Comparison of ENCODE assay signal across 8 cellular contexts in the genomic region with DNA sequence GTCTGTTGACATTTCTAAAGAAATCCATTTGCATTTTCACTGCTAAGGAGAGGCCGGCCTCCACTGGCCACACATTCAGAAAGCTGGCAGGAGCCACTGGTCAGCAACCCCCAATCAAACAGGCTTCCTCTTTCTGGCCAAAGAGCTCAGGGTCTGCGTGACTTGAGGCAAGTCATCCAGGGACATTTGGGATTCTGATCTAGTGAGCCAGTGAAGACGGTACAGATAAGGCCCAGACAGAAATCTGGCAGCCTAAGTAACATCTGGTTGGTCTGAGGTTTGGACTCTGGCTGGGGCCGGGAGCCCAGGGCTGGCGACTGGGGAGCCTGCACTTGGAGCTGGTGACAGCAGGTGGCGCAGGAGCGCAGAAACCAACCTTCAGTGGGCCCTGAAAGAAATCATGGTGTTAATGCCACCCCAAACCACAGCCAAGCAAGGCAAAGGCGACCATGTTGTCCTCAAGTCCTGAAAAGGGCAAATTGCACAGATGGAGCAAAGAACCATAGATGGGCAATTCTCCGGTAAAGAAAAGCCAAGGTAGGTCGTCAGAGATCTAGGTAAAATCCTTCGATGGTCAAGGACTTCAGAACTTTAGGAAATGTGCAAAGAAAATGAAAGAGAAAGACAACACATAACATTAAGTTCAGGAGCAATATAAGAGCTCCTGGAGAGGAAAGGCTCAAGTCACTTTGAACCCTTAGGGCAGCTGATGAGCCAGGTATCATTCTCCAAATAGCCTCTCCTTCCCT.
DNase-seq lines count a peak whose midpoint lies in the region; ATAC-seq and TF ChIP-seq lines count a peak whose summit lies in the region.

No MANE protein-coding gene starts in this region.

- no peak overlapping the region for H2BK20ac ChIP-seq in H9 (ENCODE audit: low read depth, low read length, poor library complexity, severe bottlenecking)

- H3K27me3 Mint-ChIP-seq in H9 (ENCODE audit: low read depth), result no peaks in the 10 kb centered on the region
- H3K27me3 Mint-ChIP-seq in activated CD4-positive, alpha-beta memory T cell treated with anti-CD3 and anti-CD28 coated beads, Interleukin-2, amount 10 ng/mL, durations not matched to agents 7 days and 5 days, result no peaks in the 10 kb centered on the region
- H3K27me3 Mint-ChIP-seq in neural progenitor cell (ENCODE audit: insufficient read depth, low read depth), result peaks cover 3% of the 10 kb centered on the region

- no peaks in the 10 kb centered on the region for H4K20me1 ChIP-seq in H9 (ENCODE audit: control insufficient read depth, insufficient read depth, insufficient read length)
- no peaks in the 10 kb centered on the region for H4K20me1 ChIP-seq in neural progenitor cell (ENCODE audit: low read depth)

- no peaks in the 10 kb centered on the region for H3K9me3 Mint-ChIP-seq in H9
- H3K9me3 Mint-ChIP-seq in activated CD4-positive, alpha-beta memory T cell treated with anti-CD3 and anti-CD28 coated beads, Interleukin-2, amount 10 ng/mL, durations not matched to agents 7 days and 5 days, result no peaks in the 10 kb centered on the region
- H3K9me3 Mint-ChIP-seq in neural progenitor cell, result no peaks in the 10 kb centered on the region

- peak overlapping the region; percentile 71 for H3K18ac ChIP-seq in H9 (ENCODE audit: insufficient read length, low read depth, low read length)

- H3K27me3 ChIP-seq in H9 (ENCODE audit: insufficient read depth, low read length) (no peaks in the 10 kb centered on the region), neural progenitor cell (no peaks in the 10 kb centered on the region)

- H3K4me3 ChIP-seq in foreskin fibroblast (ENCODE audit: low read depth in 1 of 2, low read length in 2 of 2) (no peak overlapping the region), neural progenitor cell (no peak overlapping the region)

- POLR2A ChIA-PET in activated CD4-positive, alpha-beta memory T cell treated with anti-CD3 and anti-CD28 coated beads, Interleukin-2, amount 10 ng/mL, durations not matched to agents 7 days and 5 days (lab: Charles Lee), result interaction anchor here (2.2 kb wide), 1 partner anchor 12 kb away, joined by 6 read pairs; no protein-coding TSS in a partner anchor

- no peak overlapping the region for H2BK120ac ChIP-seq in H9 (ENCODE audit: low read depth, low read length, poor library complexity, severe bottlenecking)

- H2BK15ac ChIP-seq in H9 (ENCODE audit: low read depth, low read length), result no peak overlapping the region

- no peaks in the 10 kb centered on the region for H3K23me2 ChIP-seq in H9 (ENCODE audit: insufficient read length, low read depth, low read length, poor library complexity, severe bottlenecking)

- H3K4me2 ChIP-seq in H9 (ENCODE audit: insufficient read depth, insufficient read length, low read length) (no peak overlapping the region), neural progenitor cell (no peak overlapping the region)

- H4K91ac ChIP-seq in H9 (ENCODE audit: insufficient read length, low read depth, low read length), result no peak overlapping the region

- H3K4ac ChIP-seq in H9 (ENCODE audit: low read depth, low read length), result no peak overlapping the region

- no peak overlapping the region for H3K23ac ChIP-seq in H9 (ENCODE audit: insufficient read length, low read depth, low read length)

- H3K79me1 ChIP-seq in H9 (ENCODE audit: insufficient read depth, low read depth, low read length, poor library complexity, severe bottlenecking), result no peaks in the 10 kb centered on the region

- H2AK5ac ChIP-seq in H9 (ENCODE audit: insufficient read length, low read length), result no peak overlapping the region

- no peak overlapping the region for H2BK5ac ChIP-seq in H9 (ENCODE audit: insufficient read length, low read length)

- H3K79me2 ChIP-seq in H9 (ENCODE audit: insufficient read depth, low read length), result no peaks in the 10 kb centered on the region
- H3K79me2 ChIP-seq in neural progenitor cell (ENCODE audit: low read depth), result no peaks in the 10 kb centered on the region

- ATAC-seq in GM21737 (IDR thresholded peaks at IDR 0.05; ENCODE audit: unreplicated experiment), result no peak

- peaks cover 34 to 38% of the 10 kb centered on the region in 2 experiments for H3K4me1 Mint-ChIP-seq in H9
- no peaks in the 10 kb centered on the region for H3K4me1 Mint-ChIP-seq in activated CD4-positive, alpha-beta memory T cell treated with anti-CD3 and anti-CD28 coated beads, Interleukin-2, amount 10 ng/mL, durations not matched to agents 7 days and 5 days
- H3K4me1 Mint-ChIP-seq in neural progenitor cell, result peaks cover 69% of the 10 kb centered on the region

- DNase-seq in NCI-H748 (lab: John Stamatoyannopoulos, UW; ENCODE audit: unreplicated experiment), result peak; percentile 10
- DNase-seq in NCI-H748 treated with DMSO at 0.1 percent for 48 hours (lab: John Stamatoyannopoulos, UW), result no peak
- peak; percentile 84 for DNase-seq in H9
- peak; percentile 54 for DNase-seq in NAMALWA (ENCODE audit: low spot score)
- peak; percentile 34 for DNase-seq in activated CD4-positive, alpha-beta memory T cell treated with anti-CD3 and anti-CD28 coated beads, Interleukin-2, amount 10 ng/mL, durations not matched to agents 7 days and 5 days
- peak; percentile 97 for DNase-seq in foreskin fibroblast
- peak; percentile 82 for DNase-seq in neural progenitor cell (ENCODE audit: low spot score)

- no peak overlapping the region for H3K9ac ChIP-seq in H9 (ENCODE audit: extremely low read depth, insufficient read length, low read length)
- H3K9ac ChIP-seq in neural progenitor cell, result no peak overlapping the region

- H3K9me3 ChIP-seq in H9 (ENCODE audit: control insufficient read depth, low read depth, low read length) (no peaks in the 10 kb centered on the region), neural progenitor cell (ENCODE audit: low read depth) (no peaks in the 10 kb centered on the region)

- no peaks in the 10 kb centered on the region for H3K36me3 ChIP-seq in neural progenitor cell

- TF ChIP-seq CTCF in H9 (conservative IDR thresholded peaks at IDR 0.05) (peak; percentile 91), foreskin fibroblast (IDR thresholded peaks at IDR 0.05; ENCODE audit: low read depth, low read length) (peak; percentile 95), neural progenitor cell (IDR thresholded peaks at IDR 0.05) (peak; percentile 93)

- CTCF ChIA-PET in activated CD4-positive, alpha-beta memory T cell treated with anti-CD3 and anti-CD28 coated beads, Interleukin-2, amount 10 ng/mL, durations not matched to agents 7 days and 5 days (lab: Charles Lee), result interaction anchor here (0.8 to 2.2 kb wide), 6 partner anchors 12 to 289 kb away, joined by 3 to 16 read pairs (median 4); no protein-coding TSS in a partner anchor

- peak overlapping the region; percentile 74; the same call in 1 of the 2 replicates for H3K14ac ChIP-seq in H9 (ENCODE audit: insufficient read depth, low read length)

- H3K4me1 ChIP-seq in H9 (ENCODE audit: insufficient read depth, low read length), result peaks cover 2% of the 10 kb centered on the region; the same call in 1 of the 2 replicates
- H3K4me1 ChIP-seq in neural progenitor cell, result peaks cover 5% of the 10 kb centered on the region

- no peak overlapping the region for H3T11ph ChIP-seq in H9 (ENCODE audit: low read length)

- no peak overlapping the region for H4K8ac ChIP-seq in H9 (replicated peaks; ENCODE audit: insufficient read length, low read depth, low read length)

- H3K27ac Mint-ChIP-seq in H9 (no peak overlapping the region; a peak in 1 of 7 replicates), neural progenitor cell (peak overlapping the region; percentile 13)
- H3K27ac Mint-ChIP-seq in activated CD4-positive, alpha-beta memory T cell treated with anti-CD3 and anti-CD28 coated beads, Interleukin-2, amount 10 ng/mL, durations not matched to agents 7 days and 5 days, result no peak overlapping the region

- H4K5ac ChIP-seq in H9 (ENCODE audit: insufficient read length, low read depth, low read length), result no peak overlapping the region

- no peaks in the 10 kb centered on the region for H3K36me3 Mint-ChIP-seq in H9 (ENCODE audit: insufficient read depth in 1 of 3, low read depth in 3 of 3)
- H3K36me3 Mint-ChIP-seq in activated CD4-positive, alpha-beta memory T cell treated with anti-CD3 and anti-CD28 coated beads, Interleukin-2, amount 10 ng/mL, durations not matched to agents 7 days and 5 days (ENCODE audit: low read depth), result no peaks in the 10 kb centered on the region
- H3K36me3 Mint-ChIP-seq in neural progenitor cell, result peaks cover 7% of the 10 kb centered on the region

- H2BK12ac ChIP-seq in H9 (ENCODE audit: insufficient read length, low read depth, low read length), result no peak overlapping the region

- no peaks in the 10 kb centered on the region for H3F3A ChIP-seq in neural progenitor cell (ENCODE audit: low read depth)

- no CpG with 5 or more reads among the region's 11 CpGs for WGBS in H9 (ENCODE audit: extremely low coverage, insufficient read length, low lambda C conversion rate)

- no peak overlapping the region for H3K56ac ChIP-seq in H9 (ENCODE audit: insufficient read length, low read depth, low read length)

- peak overlapping the region; percentile 93 for H2AFZ ChIP-seq in H9 (ENCODE audit: low read length)
- peak overlapping the region; percentile 87 for H2AFZ ChIP-seq in neural progenitor cell (replicated peaks)

- H3K4me3 Mint-ChIP-seq in H9, result no peak overlapping the region
- no peak overlapping the region for H3K4me3 Mint-ChIP-seq in activated CD4-positive, alpha-beta memory T cell treated with anti-CD3 and anti-CD28 coated beads, Interleukin-2, amount 10 ng/mL, durations not matched to agents 7 days and 5 days
- H3K4me3 Mint-ChIP-seq in neural progenitor cell, result no peak overlapping the region

- no peak overlapping the region for H3K27ac ChIP-seq in H9 (ENCODE audit: insufficient read length, low read depth, low read length)
- no peak overlapping the region for H3K27ac ChIP-seq in neural progenitor cell
